ENCODE assay signal across 28 cellular contexts in the genomic region with DNA sequence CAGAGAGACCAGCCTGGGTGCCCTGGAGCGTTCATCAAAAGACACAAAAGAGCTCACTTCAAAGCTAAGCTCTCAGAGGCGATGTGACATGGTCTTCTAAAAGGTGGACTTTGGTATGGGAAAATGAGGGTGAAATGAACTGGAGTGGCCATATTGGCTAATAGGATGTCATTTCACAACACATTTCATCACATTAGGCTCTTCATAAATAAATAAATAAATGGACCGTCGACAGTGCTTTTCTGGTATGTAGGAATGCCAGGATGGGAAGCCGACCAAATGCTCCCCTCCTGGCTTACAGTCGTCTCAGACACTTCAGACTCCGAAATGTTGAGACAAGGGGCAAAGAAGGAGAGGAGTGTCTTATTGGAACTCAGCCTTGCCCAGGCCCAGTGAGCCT.
"Had no signal": no experiment of that assay in that cellular context is flagged by ENCODE, and none has a peak within 500 bp of the region (broad histone marks: within the 10 kb centered on the region; RNA-seq: fewer than 3 reads in every experiment).

No MANE protein-coding gene starts in this region.

- H3K4me1 ChIP-seq: colonic mucosa, prostate gland, stomach had no signal

- H3K9me3 ChIP-seq: colonic mucosa, ovary, prostate gland, stomach, tibial nerve had no signal

- H3K36me3 ChIP-seq: colonic mucosa, ovary, prostate gland, stomach had no signal

- H3K27ac ChIP-seq: colonic mucosa, ovary, prostate gland, stomach, tibial nerve, VCaP had no signal

- DNase-seq: activated CD4-positive, alpha-beta T cell treated with anti-CD3 and anti-CD28 coated beads for 4 hours; activated CD4-positive, alpha-beta T cell treated with anti-CD3 and anti-CD28 coated beads, Interleukin-2, amount 50 U/mL, for 4 hours; activated naive CD4-positive, alpha-beta T cell; activated T-cell treated with anti-CD3 and anti-CD28 coated beads for 4 hours; activated T-cell treated with anti-CD3 and anti-CD28 coated beads, Interleukin-2, amount 50 U/mL, for 72 hours; aorta; colonic mucosa; effector CD8-positive, alpha-beta T cell; foreskin fibroblast; hypothalamus; immature natural killer cell; kidney; left colon; midbrain; naive thymus-derived CD4-positive, alpha-beta T cell; ovary; retina; small intestine; stimulated activated CD4-positive, alpha-beta T cell treated with anti-CD3 and anti-CD28 coated beads, Interleukin-1b, Interleukin-23, amount 100 ng/mL, for 48 hours; stimulated activated CD4-positive, alpha-beta T cell treated with anti-CD3 and anti-CD28 coated beads, Interleukin-4, amount 100 ng/mL, for 4 hours; stimulated activated CD8-positive, alpha-beta memory T cell treated with anti-CD3 and anti-CD28 coated beads, Interleukin-4, amount 100 ng/mL, for 48 hours; stomach had no signal

- H3K4me3 ChIP-seq: colonic mucosa, ovary, prostate gland, stomach, tibial nerve had no signal

- H3K27me3 ChIP-seq: colonic mucosa, ovary, stomach, tibial nerve had no signal

- ATAC-seq: activated naive CD4-positive, alpha-beta T cell treated with anti-CD3 and anti-CD28 coated beads, Interleukin-2, amount 50 U/mL, for 72 hours; activated T-cell treated with anti-CD3 and anti-CD28 coated beads, Interleukin-2, amount 50 U/mL, for 72 hours; left colon; naive thymus-derived CD4-positive, alpha-beta T cell; sciatic nerve; stimulated activated memory B cell treated with anti-CD40 and anti-IgM and Interleukin-4, amounts not matched to agents 10 μg/mL and 1 μg/mL and 100 μg/mL, for 72 hours had no signal
